In the genomic region with DNA sequence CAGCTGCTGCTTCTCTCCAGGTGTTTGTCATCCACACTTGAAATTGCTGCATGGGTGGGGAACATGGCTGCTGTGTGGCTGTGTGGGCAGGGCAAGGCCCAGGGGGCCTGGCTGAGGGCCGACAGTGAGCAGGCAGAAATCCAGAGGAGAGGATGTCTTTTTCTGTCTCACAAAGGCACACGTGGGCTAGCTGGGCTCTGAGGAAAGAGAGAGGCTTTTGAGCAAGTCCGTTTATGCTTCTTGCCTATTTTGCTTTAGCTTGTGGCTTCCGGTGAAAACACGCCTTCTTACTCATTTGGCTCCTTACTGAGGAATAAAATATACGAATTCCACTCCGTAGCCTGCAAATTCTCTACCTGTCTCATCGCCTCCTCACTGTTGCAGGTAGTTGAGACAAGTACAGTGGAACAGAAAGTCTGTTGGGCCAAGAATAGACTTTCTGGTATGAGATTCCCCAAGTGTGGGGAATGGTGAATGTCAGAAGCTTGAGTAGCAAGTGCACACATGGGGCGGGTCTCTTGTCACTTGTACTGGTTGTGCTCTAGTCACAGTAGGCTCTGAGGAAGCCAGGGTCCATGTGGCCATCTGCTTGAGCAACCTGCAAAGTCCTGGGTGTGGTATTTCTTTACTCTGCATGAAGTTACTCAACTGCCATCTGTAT, we compare ENCODE assay signal across 9 cellular contexts. TPM values are rescaled to one million over a fixed set of nuclear protein-coding genes. Genes with fewer than 3 reads are reported as not detected.
DNase-seq lines count a peak whose midpoint lies in the region; ATAC-seq and TF ChIP-seq lines count a peak whose summit lies in the region.
"Had no signal": no experiment of that assay in that cellular context is flagged by ENCODE, and none has a peak within 500 bp of the region (broad histone marks: within the 10 kb centered on the region; RNA-seq: fewer than 3 reads in every experiment).

No MANE protein-coding gene starts in this region.

- H3K27ac ChIP-seq in right atrium auricular region (peak overlapping the region in 1 of 2 donors; percentile 30), right cardiac atrium (ENCODE audit: low read length) (no peak overlapping the region), thymus (ENCODE audit: low read depth) (peak overlapping the region; percentile 84), uterus (no peak overlapping the region)
- H3K27ac ChIP-seq: WERI-Rb-1 had no signal

- peaks cover 67% of the 10 kb centered on the region for H3K4me1 Mint-ChIP-seq in activated T-cell treated with anti-CD3 and anti-CD28 coated beads, Interleukin-2, amount 50 U/mL, for 24 hours (ENCODE audit: low read depth)

- ATAC-seq in Right ventricle myocardium superior (ENCODE audit: poor library complexity) (peak; percentile 18), right cardiac atrium (peak; percentile 6 to 14)

- peak; percentile 51 for DNase-seq in Right ventricle myocardium superior
- no peak for DNase-seq in right atrium auricular region (ENCODE audit: low spot score)
- peak; percentile 49 for DNase-seq in activated T-cell treated with anti-CD3 and anti-CD28 coated beads, Interleukin-2, amount 50 U/mL, for 24 hours
- peak in 2 of 3 donors; percentile 34 to 60 for DNase-seq in right cardiac atrium
- DNase-seq in GOT3 (lab: John Stamatoyannopoulos, UW): no peak
- DNase-seq in uterus: no peak
- no peak for DNase-seq in cortex of kidney (lab: John Stamatoyannopoulos, UW)
- DNase-seq: WERI-Rb-1 had no signal

- no peaks in the 10 kb centered on the region for H3K9me3 ChIP-seq in right atrium auricular region
- H3K9me3 ChIP-seq in right cardiac atrium (ENCODE audit: control insufficient read depth, low read length): no peaks in the 10 kb centered on the region
- no peaks in the 10 kb centered on the region for H3K9me3 ChIP-seq in thymus (ENCODE audit: control insufficient read depth)
- H3K9me3 ChIP-seq in uterus: no peaks in the 10 kb centered on the region

- H3K36me3 ChIP-seq in right atrium auricular region (no peaks in the 10 kb centered on the region), thymus (ENCODE audit: control insufficient read depth, insufficient read depth) (peaks cover 3% of the 10 kb centered on the region), uterus (no peaks in the 10 kb centered on the region)
- H3K36me3 ChIP-seq: WERI-Rb-1 had no signal

- 45% methylated on average over 9 of the region's 9 CpGs for WGBS in right cardiac atrium
- 11% methylated on average over 9 of the region's 9 CpGs for WGBS in thymus

- peak overlapping the region; percentile 93 for H3K27ac Mint-ChIP-seq in activated T-cell treated with anti-CD3 and anti-CD28 coated beads, Interleukin-2, amount 50 U/mL, for 24 hours

- H3K4me3 ChIP-seq in right atrium auricular region (no peak overlapping the region), right cardiac atrium (ENCODE audit: low read length) (no peak overlapping the region), thymus (ENCODE audit: low read length) (no peak overlapping the region), uterus (no peak overlapping the region)

- H3K27me3 ChIP-seq in right atrium auricular region (no peaks in the 10 kb centered on the region), right cardiac atrium (ENCODE audit: control insufficient read depth, insufficient read depth) (no peaks in the 10 kb centered on the region), thymus (ENCODE audit: control insufficient read depth, insufficient read depth) (no peaks in the 10 kb centered on the region), uterus (no peaks in the 10 kb centered on the region)

- peaks cover 16% of the 10 kb centered on the region for H3K36me3 Mint-ChIP-seq in activated T-cell treated with anti-CD3 and anti-CD28 coated beads, Interleukin-2, amount 50 U/mL, for 24 hours (ENCODE audit: low read depth)

- no peaks in the 10 kb centered on the region for H3K9me3 Mint-ChIP-seq in activated T-cell treated with anti-CD3 and anti-CD28 coated beads, Interleukin-2, amount 50 U/mL, for 24 hours

- peak overlapping the region; percentile 54 for H3K4me3 Mint-ChIP-seq in activated T-cell treated with anti-CD3 and anti-CD28 coated beads, Interleukin-2, amount 50 U/mL, for 24 hours

- TF ChIP-seq CTCF in right atrium auricular region (IDR thresholded peaks at IDR 0.05) (no peak), uterus (IDR thresholded peaks at IDR 0.05) (no peak)

- no peak for TF ChIP-seq POLR2A in uterus (IDR thresholded peaks at IDR 0.05)

- H3K4me1 ChIP-seq in right atrium auricular region (peaks cover 0 to 38% of the 10 kb centered on the region in 2 donors), right cardiac atrium (ENCODE audit: control insufficient read depth, insufficient read depth, low read length) (peaks cover 5% of the 10 kb centered on the region), thymus (ENCODE audit: control insufficient read depth, insufficient read depth, low read length) (peaks cover 18% of the 10 kb centered on the region), uterus (no peaks in the 10 kb centered on the region)

- intact Hi-C loops in Right ventricle myocardium superior (cut with DNase I) (loop anchor here (5.0 kb wide), 3 partner anchors 34 to 139 kb away; no protein-coding TSS in a partner anchor), right cardiac atrium (cut with DNase I) (loop anchor here in 3 of 4 donors (5.0 to 10.0 kb wide), 3 partner anchors 49 to 141 kb away; partner anchors contain the start of gene SERPINB1 (in 3 of the 3)), uterus (cut with DNase I; ENCODE audit: low total_unique reads) (no loop called here)

- H3K27me3 Mint-ChIP-seq in activated T-cell treated with anti-CD3 and anti-CD28 coated beads, Interleukin-2, amount 50 U/mL, for 24 hours: no peaks in the 10 kb centered on the region

RNA-seq across cellular contexts. Expression of gene WRNIP1, which starts 28.4 kb away (rescaled TPM):
- total RNA-seq in Right ventricle myocardium superior (39.8 TPM), right atrium auricular region (10 to 100 TPM; 51.9 to 53.5 TPM), right cardiac atrium (10 to 100 TPM; 34.7 to 49.3 (median 43.6) TPM), uterus (10 to 100 TPM; 34.1 to 50.5 (median 41.7) TPM)
- polyA plus RNA-seq in right cardiac atrium (44.1 TPM), thymus (85.3 TPM)

RNA-seq across cellular contexts. Expression of gene MYLK4, which starts 42.9 kb away (rescaled TPM):
- 1.4 TPM for total RNA-seq in Right ventricle myocardium superior
- total RNA-seq in right atrium auricular region: 1 to 10 TPM; 1.0 to 3.6 TPM
- 1 to 10 TPM; 1.9 to 3.7 (median 2.5) TPM for total RNA-seq in right cardiac atrium
- polyA plus RNA-seq in right cardiac atrium: 1.3 TPM
- polyA plus RNA-seq in thymus: 0.52 TPM
- 1 to 10 TPM; 1.2 to 6.4 (median 1.3) TPM for total RNA-seq in uterus

RNA-seq across cellular contexts. Expression of gene SERPINB1, which starts 48.0 kb away (rescaled TPM):
- 25.3 TPM for total RNA-seq in Right ventricle myocardium superior
- 10 to 100 TPM; 26.6 to 27.3 TPM for total RNA-seq in right atrium auricular region
- total RNA-seq in right cardiac atrium: 10 to 100 TPM; 27.3 to 42.1 (median 32.7) TPM
- 23.6 TPM for polyA plus RNA-seq in right cardiac atrium
- polyA plus RNA-seq in thymus: 120 TPM
- total RNA-seq in uterus: 10 to 100 TPM in 2 of 4 donors, 1 to 10 TPM in 2; 7.7 to 28.2 (median 17.2) TPM

Comparison
In these comparisons a context has a peak if more than half of its experiments do, and no peak if none do; other contexts are left out.
1. DNase-seq: peak in Right ventricle myocardium superior (single experiment), activated T-cell treated with anti-CD3 and anti-CD28 coated beads, Interleukin-2, amount 50 U/mL, for 24 hours (single experiment) and right cardiac atrium (2 of 3); none in right atrium auricular region (single experiment), GOT3 (single experiment), uterus (0 of 2) and cortex of kidney (single experiment).